ENCODE assay signal across 14 cellular contexts in the genomic region with DNA sequence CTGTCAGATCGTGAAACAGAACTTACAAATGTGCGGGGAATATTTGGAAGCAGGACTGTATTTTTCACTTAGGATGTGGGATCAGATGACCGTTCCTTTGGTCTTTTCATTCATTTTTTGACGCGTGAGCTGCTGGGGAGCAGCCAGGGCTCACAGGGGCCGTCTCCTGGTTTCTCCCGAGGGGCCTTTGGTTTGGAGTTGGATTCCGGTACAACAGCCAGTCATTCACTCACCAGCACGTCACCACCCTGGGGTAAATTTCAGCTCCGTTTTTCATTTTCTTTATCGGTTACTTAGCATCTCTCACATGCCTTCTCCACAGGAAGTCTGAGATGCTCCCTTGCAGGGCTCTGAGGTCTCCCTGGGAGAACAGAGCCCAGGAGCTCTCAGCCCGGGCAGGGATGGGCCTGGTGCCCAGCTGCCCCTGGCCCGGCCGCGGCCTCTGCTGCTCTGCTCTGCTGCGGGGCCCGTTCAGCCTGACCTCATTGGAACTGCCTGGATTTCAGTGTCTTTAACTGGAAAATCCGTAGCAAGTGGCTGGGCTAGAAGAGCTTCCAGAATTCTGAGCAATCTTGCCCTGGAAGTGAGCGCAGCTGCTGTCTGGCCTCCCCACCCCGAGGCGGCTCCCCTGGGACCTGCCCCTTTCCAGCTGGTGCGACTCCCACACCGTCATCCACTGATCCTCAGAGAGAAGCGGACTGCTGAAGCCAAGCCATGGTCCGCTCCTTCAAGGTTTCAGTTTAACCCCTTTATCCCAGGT.
DNase-seq lines count a peak whose midpoint lies in the region; ATAC-seq and TF ChIP-seq lines count a peak whose summit lies in the region.
"Had no signal": no experiment of that assay in that cellular context is flagged by ENCODE, and none has a peak within 500 bp of the region (broad histone marks: within the 10 kb centered on the region; RNA-seq: fewer than 3 reads in every experiment).

No MANE protein-coding gene starts in this region.

- no peaks in the 10 kb centered on the region for H3K36me3 ChIP-seq in SK-N-SH (replicated peaks in 1 of 2; ENCODE audit: control insufficient read depth in 1 of 2, insufficient read depth in 2 of 2, low read length in 1 of 2)
- H3K36me3 ChIP-seq in heart right ventricle: no peaks in the 10 kb centered on the region
- H3K36me3 ChIP-seq: gastrocnemius medialis had no signal

- TF ChIP-seq RAD21 in SK-N-SH (IDR thresholded peaks at IDR 0.05; ENCODE audit: low read length): no peak

- 27% methylated on average over 24 of the region's 25 CpGs for WGBS in SK-N-SH (ENCODE audit: low lambda C conversion rate)
- WGBS in heart right ventricle, 2 donors: 47% methylated on average over 25 of the region's 25 CpGs

- ATAC-seq in heart right ventricle (peak; percentile 77 to 91 (median 82)), HG02623 (IDR thresholded peaks at IDR 0.05; ENCODE audit: unreplicated experiment) (no peak)
- ATAC-seq: GM12878 had no signal

- H3K9me3 ChIP-seq in SK-N-SH (no peaks in the 10 kb centered on the region), heart right ventricle (no peaks in the 10 kb centered on the region)
- H3K9me3 ChIP-seq: gastrocnemius medialis had no signal

- CTCF ChIA-PET in SK-N-SH (lab: Yijun Ruan, JAX): interaction anchor here (0.6 to 1.6 kb wide), 6 partner anchors 37 to 261 kb away, joined by 3 to 4 read pairs (median 3); no protein-coding TSS in a partner anchor

- no peak overlapping the region for H3K4me2 ChIP-seq in SK-N-SH

- no peaks in the 10 kb centered on the region for H4K20me1 ChIP-seq in SK-N-SH (ENCODE audit: insufficient read depth)

- H3F3A ChIP-seq in SK-N-SH (replicated peaks; ENCODE audit: insufficient read depth): no peaks in the 10 kb centered on the region

- no peak overlapping the region for H3K9ac ChIP-seq in SK-N-SH

- peaks cover 0 to 30% of the 10 kb centered on the region in 2 experiments; a peak in 1 of 4 replicates for H3K4me1 ChIP-seq in SK-N-SH (ENCODE audit: control insufficient read depth in 1 of 2, insufficient read depth in 2 of 2, low read depth in 1 of 2, low read length in 1 of 2)
- H3K4me1 ChIP-seq in heart right ventricle: peaks cover 0 to 29% (median 10%) of the 10 kb centered on the region in 9 donors
- H3K4me1 ChIP-seq: gastrocnemius medialis had no signal

- DNase-seq in NCI-H2107 (lab: John Stamatoyannopoulos, UW) (peak; percentile 19), SK-N-SH (peak; percentile 90), heart right ventricle (peak; percentile 79 to 80), retina (peak; percentile 78), RPMI8226 (no peak), NCI-H1048 (lab: John Stamatoyannopoulos, UW) (no peak), NCI-H146 treated with DMSO at 0.1 percent for 48 hours (lab: John Stamatoyannopoulos, UW; ENCODE audit: unreplicated experiment) (no peak)
- DNase-seq: activated CD4-positive, alpha-beta T cell treated with anti-CD3 and anti-CD28 coated beads for 4 hours; NCI-H1105; NCI-H748 treated with DMSO at 0.1 percent for 48 hours had no signal

- intact Hi-C loops in heart right ventricle (cut with DNase I): no loop called here

- H3K4me3 ChIP-seq in SK-N-SH (ENCODE audit: low read depth in 2 of 2, low read length in 1 of 2) (no peak overlapping the region), heart right ventricle (no peak overlapping the region)
- H3K4me3 ChIP-seq: gastrocnemius medialis, GM12878 had no signal

- TF ChIP-seq CTCF in SK-N-SH (IDR thresholded peaks at IDR 0.05) (no peak), heart right ventricle (IDR thresholded peaks at IDR 0.05) (no peak)

- no peak overlapping the region for H2AFZ ChIP-seq in SK-N-SH (ENCODE audit: low read depth)

- no peaks in the 10 kb centered on the region for H3K9me2 ChIP-seq in SK-N-SH

- H3K27ac ChIP-seq in SK-N-SH (ENCODE audit: low read depth in 2 of 2, low read length in 1 of 2) (peak overlapping the region; percentile 18 to 95; a peak in 3 of 4 replicates), heart right ventricle (peak overlapping the region in 9 of 10 donors; percentile 22 to 82 (median 61))
- H3K27ac ChIP-seq: gastrocnemius medialis, RWPE1 had no signal

- H3K27me3 ChIP-seq in SK-N-SH (ENCODE audit: insufficient read depth) (no peaks in the 10 kb centered on the region), heart right ventricle (peaks cover 0 to 24% (median 0%) of the 10 kb centered on the region in 7 donors)

- POLR2A ChIA-PET in SK-N-SH (lab: Yijun Ruan, JAX): interaction anchor here (0.8 to 2.0 kb wide), 9 partner anchors 33 to 241 kb away, joined by 3 to 19 read pairs (median 8); no protein-coding TSS in a partner anchor

- TF ChIP-seq EP300 in SK-N-SH (IDR thresholded peaks at IDR 0.05; ENCODE audit: borderline replicate concordance in 1 of 2, low read depth in 1 of 2, low read length in 1 of 2): no peak

- H3K79me2 ChIP-seq in SK-N-SH (ENCODE audit: insufficient read depth): no peaks in the 10 kb centered on the region

TF ChIP-seq in SK-N-SH, 30 proteins besides CTCF, POLR2A, EP300 and RAD21:
- TF ChIP-seq MEF2A (IDR thresholded peaks at IDR 0.05; ENCODE audit: borderline replicate concordance, low read depth) (no peak), POLR2AphosphoS5 (IDR thresholded peaks at IDR 0.05; ENCODE audit: low read depth, low read length) (no peak), IRF3 (IDR thresholded peaks at IDR 0.05; ENCODE audit: low read depth, low read length) (no peak), RXRA (IDR thresholded peaks at IDR 0.05; ENCODE audit: borderline replicate concordance, low read depth) (no peak), JUND (IDR thresholded peaks at IDR 0.05) (no peak), MXI1 (IDR thresholded peaks at IDR 0.05; ENCODE audit: low read depth, low read length) (peak; percentile 45; the same call in 1 of the 2 replicates), RFX5 (IDR thresholded peaks at IDR 0.05; ENCODE audit: low read length) (no peak)
- TF ChIP-seq, protein P1, sequence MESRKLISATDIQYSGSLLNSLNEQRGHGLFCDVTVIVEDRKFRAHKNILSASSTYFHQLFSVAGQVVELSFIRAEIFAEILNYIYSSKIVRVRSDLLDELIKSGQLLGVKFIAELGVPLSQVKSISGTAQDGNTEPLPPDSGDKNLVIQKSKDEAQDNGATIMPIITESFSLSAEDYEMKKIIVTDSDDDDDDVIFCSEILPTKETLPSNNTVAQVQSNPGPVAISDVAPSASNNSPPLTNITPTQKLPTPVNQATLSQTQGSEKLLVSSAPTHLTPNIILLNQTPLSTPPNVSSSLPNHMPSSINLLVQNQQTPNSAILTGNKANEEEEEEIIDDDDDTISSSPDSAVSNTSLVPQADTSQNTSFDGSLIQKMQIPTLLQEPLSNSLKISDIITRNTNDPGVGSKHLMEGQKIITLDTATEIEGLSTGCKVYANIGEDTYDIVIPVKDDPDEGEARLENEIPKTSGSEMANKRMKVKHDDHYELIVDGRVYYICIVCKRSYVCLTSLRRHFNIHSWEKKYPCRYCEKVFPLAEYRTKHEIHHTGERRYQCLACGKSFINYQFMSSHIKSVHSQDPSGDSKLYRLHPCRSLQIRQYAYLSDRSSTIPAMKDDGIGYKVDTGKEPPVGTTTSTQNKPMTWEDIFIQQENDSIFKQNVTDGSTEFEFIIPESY (IDR thresholded peaks at IDR 0.05; ENCODE audit: borderline replicate concordance, low read depth): no peak

Comparison
In these comparisons a context has a peak if more than half of its experiments do, and no peak if none do; other contexts are left out.
1. DNase-seq: peak in NCI-H2107 (single experiment), SK-N-SH (single experiment), heart right ventricle (2 of 2) and retina (single experiment); none in RPMI8226 (single experiment), NCI-H1048 (single experiment) and NCI-H146 treated with DMSO at 0.1 percent for 48 hours (single experiment).